ENCODE assay signal across 1 cellular context in the genomic region with DNA sequence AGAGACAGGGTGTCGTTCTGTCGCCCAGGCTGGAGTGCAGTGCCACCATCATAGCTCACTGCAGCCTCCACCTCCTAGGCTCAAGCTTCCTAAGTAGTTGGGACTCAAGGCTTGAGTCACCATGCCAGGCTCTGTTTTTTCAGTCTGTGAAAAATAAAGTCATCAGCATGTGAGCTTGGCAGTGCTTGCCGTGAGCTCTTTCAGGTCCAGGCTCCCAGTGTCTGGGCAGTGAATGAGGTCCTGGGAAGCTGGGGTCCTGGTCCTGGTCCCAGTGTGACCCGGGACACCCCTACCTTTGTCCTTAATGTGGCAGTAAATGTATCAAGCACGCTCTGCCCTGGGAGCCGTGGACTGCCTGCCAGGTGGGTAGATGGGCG.
A peak's percentile ranks its signal among the peaks of the same experiment; 100 is the strongest.
TF ChIP-seq lines count a peak whose summit lies in the region.

No MANE protein-coding gene starts in this region.

TF ChIP-seq in HepG2, 621 proteins besides CTCF, POLR2A, EP300 and RAD21:
- TF ChIP-seq ZNF326 (CRISPR knock-in tag; IDR thresholded peaks at IDR 0.05; ENCODE audit: borderline replicate concordance) (no peak), HOXA7 (CRISPR knock-in tag; IDR thresholded peaks at IDR 0.05) (no peak), HOXA9 (CRISPR knock-in tag; IDR thresholded peaks at IDR 0.05; ENCODE audit: borderline replicate concordance) (no peak), ZNF660 (CRISPR knock-in tag; IDR thresholded peaks at IDR 0.05; ENCODE audit: borderline replicate concordance, low read depth) (no peak), ZNF547 (CRISPR knock-in tag; IDR thresholded peaks at IDR 0.05) (no peak)
- TF ChIP-seq, protein P1, sequence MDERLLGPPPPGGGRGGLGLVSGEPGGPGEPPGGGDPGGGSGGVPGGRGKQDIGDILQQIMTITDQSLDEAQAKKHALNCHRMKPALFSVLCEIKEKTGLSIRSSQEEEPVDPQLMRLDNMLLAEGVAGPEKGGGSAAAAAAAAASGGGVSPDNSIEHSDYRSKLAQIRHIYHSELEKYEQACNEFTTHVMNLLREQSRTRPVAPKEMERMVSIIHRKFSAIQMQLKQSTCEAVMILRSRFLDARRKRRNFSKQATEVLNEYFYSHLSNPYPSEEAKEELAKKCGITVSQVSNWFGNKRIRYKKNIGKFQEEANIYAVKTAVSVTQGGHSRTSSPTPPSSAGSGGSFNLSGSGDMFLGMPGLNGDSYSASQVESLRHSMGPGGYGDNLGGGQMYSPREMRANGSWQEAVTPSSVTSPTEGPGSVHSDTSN (CRISPR knock-in tag; IDR thresholded peaks at IDR 0.05), result no peak
- TF ChIP-seq, protein P2, sequence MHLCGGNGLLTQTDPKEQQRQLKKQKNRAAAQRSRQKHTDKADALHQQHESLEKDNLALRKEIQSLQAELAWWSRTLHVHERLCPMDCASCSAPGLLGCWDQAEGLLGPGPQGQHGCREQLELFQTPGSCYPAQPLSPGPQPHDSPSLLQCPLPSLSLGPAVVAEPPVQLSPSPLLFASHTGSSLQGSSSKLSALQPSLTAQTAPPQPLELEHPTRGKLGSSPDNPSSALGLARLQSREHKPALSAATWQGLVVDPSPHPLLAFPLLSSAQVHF (CRISPR knock-in tag; IDR thresholded peaks at IDR 0.05), result 0 out of 2 replicates have a peak, but pooled peaks have one; percentile 26
- TF ChIP-seq, protein P3, sequence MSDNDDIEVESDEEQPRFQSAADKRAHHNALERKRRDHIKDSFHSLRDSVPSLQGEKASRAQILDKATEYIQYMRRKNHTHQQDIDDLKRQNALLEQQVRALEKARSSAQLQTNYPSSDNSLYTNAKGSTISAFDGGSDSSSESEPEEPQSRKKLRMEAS (IDR thresholded peaks at IDR 0.05), result no peak
- TF ChIP-seq, protein P4, sequence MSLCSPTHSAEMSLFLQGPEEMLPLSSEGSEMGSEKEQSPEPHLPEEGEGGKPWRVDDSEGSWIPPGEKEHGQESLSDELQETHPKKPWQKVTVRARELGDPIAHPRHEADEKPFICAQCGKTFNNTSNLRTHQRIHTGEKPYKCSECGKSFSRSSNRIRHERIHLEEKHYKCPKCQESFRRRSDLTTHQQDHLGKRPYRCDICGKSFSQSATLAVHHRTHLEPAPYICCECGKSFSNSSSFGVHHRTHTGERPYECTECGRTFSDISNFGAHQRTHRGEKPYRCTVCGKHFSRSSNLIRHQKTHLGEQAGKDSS (CRISPR knock-in tag; IDR thresholded peaks at IDR 0.05; ENCODE audit: borderline replicate concordance, low read depth), result no peak
